Comparison of ENCODE assay signal across 13 cellular contexts in the genomic region with DNA sequence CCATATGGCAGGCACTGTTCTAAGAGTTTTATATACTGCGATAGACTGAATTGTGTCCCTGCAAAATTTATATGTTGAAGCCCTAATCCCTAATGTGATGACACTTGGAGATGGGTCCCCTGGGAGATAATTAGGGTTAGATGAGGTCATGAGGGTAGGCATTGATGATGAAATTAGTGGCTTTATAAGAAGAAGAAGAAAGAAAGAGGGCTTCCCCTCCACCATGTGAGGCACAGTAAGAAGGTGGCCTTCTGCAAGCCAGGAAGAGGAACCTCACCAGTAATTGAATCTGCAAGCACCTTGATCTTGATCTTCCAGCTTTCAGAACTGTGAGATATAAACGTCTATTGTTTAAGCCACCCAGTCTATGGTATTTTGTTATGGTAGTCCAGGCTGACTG.
DNase-seq lines count a peak whose midpoint lies in the region; ATAC-seq and TF ChIP-seq lines count a peak whose summit lies in the region.
"Had no signal": no experiment of that assay in that cellular context is flagged by ENCODE, and none has a peak within 500 bp of the region (broad histone marks: within the 10 kb centered on the region; RNA-seq: fewer than 3 reads in every experiment).

No MANE protein-coding gene starts in this region.

- no peak overlapping the region for H3K4me3 ChIP-seq in NB4 (ENCODE audit: low read depth, low read length)
- H3K4me3 ChIP-seq: HAP-1 had no signal

- in situ Hi-C loops in ACHN (cut with HindIII; ENCODE audit: low pct_ligation_motif_present, low pct_unique_long_range_greater_than_20kb, low sequenced_read_pairs): no loop called here

- ATAC-seq in GM18867 (IDR thresholded peaks at IDR 0.05; ENCODE audit: unreplicated experiment): no peak

- TF ChIP-seq CTCF in NB4 (IDR thresholded peaks at IDR 0.05; ENCODE audit: low read depth, low read length): no peak

- no peak for TF ChIP-seq POLR2A in NB4 (IDR thresholded peaks at IDR 0.05; ENCODE audit: extremely low read depth, insufficient read length)

- DNase-seq in NCI-H82 (lab: John Stamatoyannopoulos, UW): peak; percentile 25
- DNase-seq in NCI-H82 treated with DMSO at 0.1 percent for 48 hours (lab: John Stamatoyannopoulos, UW; ENCODE audit: unreplicated experiment): no peak
- peak; percentile 50 for DNase-seq in NB4 (ENCODE audit: low read depth)
- peak; percentile 52 for DNase-seq in OCI-M1 (lab: John Stamatoyannopoulos, UW)
- DNase-seq in D341Med (ENCODE audit: low spot score): no peak
- no peak for DNase-seq in ACHN
- DNase-seq: C1 segment of cervical spinal cord; CD4-positive, alpha-beta T cell; DMS153; DMS79 treated with DMSO at 0.1 percent for 48 hours; EL had no signal

Comparison
In these comparisons a context has a peak if more than half of its experiments do, and no peak if none do; other contexts are left out.
1. DNase-seq: peak in NCI-H82 (single experiment), NB4 (single experiment) and OCI-M1 (single experiment); none in NCI-H82 treated with DMSO at 0.1 percent for 48 hours (single experiment), D341Med (single experiment) and ACHN (single experiment).